ENCODE assay signal across 22 cellular contexts in the genomic region with DNA sequence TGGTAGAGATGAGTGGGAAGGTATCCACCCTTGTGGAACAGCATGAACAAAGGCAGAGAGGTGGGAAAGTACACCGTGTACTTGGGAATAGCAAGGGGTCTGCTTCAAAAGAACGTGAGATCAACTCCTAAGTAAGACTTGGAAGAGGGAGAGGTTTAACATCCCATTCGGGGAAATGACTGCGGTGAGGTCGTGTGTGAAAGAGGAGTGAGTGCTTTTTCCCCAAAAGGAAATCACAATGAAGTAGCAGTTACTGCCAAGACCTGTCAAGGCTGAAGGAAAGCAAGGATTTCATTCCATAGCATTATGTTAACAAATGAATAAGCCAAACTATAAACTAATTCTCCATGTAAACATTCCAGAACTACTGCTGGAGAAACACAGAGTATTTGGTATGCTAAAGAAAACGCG. TPM values are rescaled to one million over a fixed set of nuclear protein-coding genes. Genes with fewer than 3 reads are reported as not detected.
DNase-seq lines count a peak whose midpoint lies in the region; ATAC-seq and TF ChIP-seq lines count a peak whose summit lies in the region.
"Had no signal": no experiment of that assay in that cellular context is flagged by ENCODE, and none has a peak within 500 bp of the region (broad histone marks: within the 10 kb centered on the region; RNA-seq: fewer than 3 reads in every experiment).

No MANE protein-coding gene starts in this region.

- no peaks in the 10 kb centered on the region for H3K27me3 ChIP-seq in HAP-1 (ENCODE audit: low read depth)
- H3K27me3 ChIP-seq in mesenchymal stem cell (ENCODE audit: control insufficient read depth in 1 of 2, insufficient read depth in 1 of 2, low read length in 2 of 2): peaks cover 2 to 17% of the 10 kb centered on the region in 2 experiments
- no peaks in the 10 kb centered on the region for H3K27me3 ChIP-seq in stomach smooth muscle (ENCODE audit: control insufficient read depth in 1 of 2, insufficient read depth in 2 of 2, low read length in 2 of 2)
- no peaks in the 10 kb centered on the region for H3K27me3 ChIP-seq in colonic mucosa
- H3K27me3 ChIP-seq: right lobe of liver, uterus had no signal

- no peak overlapping the region for H2AK5ac ChIP-seq in mesenchymal stem cell (ENCODE audit: low read length, severe bottlenecking)

- H3K27ac ChIP-seq in mesenchymal stem cell (ENCODE audit: low read length, poor library complexity, severe bottlenecking) (no peak overlapping the region), stomach smooth muscle (ENCODE audit: low read length) (peak overlapping the region; percentile 92), colonic mucosa (no peak overlapping the region)
- H3K27ac ChIP-seq: dorsolateral prefrontal cortex, right lobe of liver, SK-N-MC, uterus had no signal

- H3K14ac ChIP-seq in mesenchymal stem cell (ENCODE audit: low read length in 2 of 2): no peak overlapping the region

- H3K36me3 ChIP-seq in HAP-1 (replicated peaks): no peaks in the 10 kb centered on the region
- H3K36me3 ChIP-seq in mesenchymal stem cell (ENCODE audit: control insufficient read depth in 1 of 2, insufficient read depth in 2 of 2, low read depth in 1 of 2, low read length in 2 of 2): no peaks in the 10 kb centered on the region
- H3K36me3 ChIP-seq in stomach smooth muscle (ENCODE audit: control insufficient read depth in 2 of 2, insufficient read depth in 2 of 2, low read length in 2 of 2): no peaks in the 10 kb centered on the region
- H3K36me3 ChIP-seq in colonic mucosa: no peaks in the 10 kb centered on the region
- H3K36me3 ChIP-seq: right lobe of liver, uterus had no signal

- no peak overlapping the region for H3K4me2 ChIP-seq in mesenchymal stem cell (ENCODE audit: low read length, poor library complexity, severe bottlenecking)

- intact Hi-C loops in colonic mucosa (cut with DNase I): no loop called here

- H3K23ac ChIP-seq in mesenchymal stem cell (ENCODE audit: low read length in 2 of 2): no peak overlapping the region

- H2BK12ac ChIP-seq in mesenchymal stem cell (ENCODE audit: low read length in 2 of 2): peak overlapping the region in 1 of 2 experiments; percentile 63

- CTCF ChIA-PET in HEK293T (lab: Yijun Ruan, JAX): no interaction called here

- H3K4me1 ChIP-seq in HAP-1: peaks cover 40% of the 10 kb centered on the region
- H3K4me1 ChIP-seq in mesenchymal stem cell (ENCODE audit: control insufficient read depth, insufficient read depth, low read depth, low read length): no peaks in the 10 kb centered on the region
- peaks cover 24% of the 10 kb centered on the region for H3K4me1 ChIP-seq in stomach smooth muscle (ENCODE audit: control insufficient read depth, insufficient read depth, low read length)
- H3K4me1 ChIP-seq in colonic mucosa: peaks cover 6% of the 10 kb centered on the region
- H3K4me1 ChIP-seq: right lobe of liver had no signal

- no peaks in the 10 kb centered on the region for H3K79me1 ChIP-seq in mesenchymal stem cell (replicated peaks; ENCODE audit: low read length, poor library complexity, severe bottlenecking)

- H2AFZ ChIP-seq in mesenchymal stem cell (ENCODE audit: low read depth, low read length): no peak overlapping the region

- in situ Hi-C loops in HAP-1 (cut with MboI; ENCODE audit: low sequenced_read_pairs): no loop called here

- peak; percentile 37 to 69 for DNase-seq in HAP-1 (ENCODE audit: low spot score in 2 of 2)
- peak; percentile 86 for DNase-seq in dedifferentiated amniotic fluid mesenchymal stem cell (ENCODE audit: extremely low spot score)
- DNase-seq in mesenchymal stem cell: peak; percentile 44
- no peak for DNase-seq in NCI-H2227 treated with DMSO at 0.1 percent for 48 hours (lab: John Stamatoyannopoulos, UW)
- DNase-seq in HEK293T (ENCODE audit: extremely low spot score): no peak
- no peak for DNase-seq in colonic mucosa
- DNase-seq: activated CD4-positive, alpha-beta T cell treated with anti-CD3 and anti-CD28 coated beads, Interleukin-2, amount 50 U/mL, for 48 hours; activated CD8-positive, alpha-beta memory T cell treated with anti-CD3 and anti-CD28 coated beads, Interleukin-2, amount 50 U/mL, for 48 hours; dorsolateral prefrontal cortex; H7; KG1; MV-4-11; naive B cell; NCI-H187; right lobe of liver; RPMI8226; stimulated activated CD4-positive, alpha-beta T cell treated with anti-CD3 and anti-CD28 coated beads, Interleukin-15, amount 100 ng/mL, for 24 hours; uterus had no signal

- peak overlapping the region; percentile 52 to 84 for H3K18ac ChIP-seq in mesenchymal stem cell (ENCODE audit: low read depth in 1 of 2, low read length in 2 of 2)

- no peak overlapping the region for H3K4ac ChIP-seq in mesenchymal stem cell (ENCODE audit: low read depth in 1 of 2, low read length in 2 of 2)

- H2BK5ac ChIP-seq in mesenchymal stem cell (ENCODE audit: low read depth, low read length, poor library complexity, severe bottlenecking): no peak overlapping the region

- no peak for TF ChIP-seq CTCF in colonic mucosa (IDR thresholded peaks at IDR 0.05)

- POLR2A ChIA-PET in HEK293T (lab: Yijun Ruan, JAX): interaction anchor here (0.6 kb wide), 1 partner anchor 20 kb away, joined by 3 read pairs; a partner anchor contains a TSS

- H4K91ac ChIP-seq in mesenchymal stem cell (ENCODE audit: low read length): peak overlapping the region; percentile 72

- H3K4me3 ChIP-seq in HAP-1 (no peak overlapping the region), mesenchymal stem cell (ENCODE audit: insufficient read depth in 1 of 2, low read depth in 1 of 2, low read length in 2 of 2) (no peak overlapping the region), stomach smooth muscle (ENCODE audit: low read length in 2 of 2) (no peak overlapping the region), colonic mucosa (no peak overlapping the region)
- H3K4me3 ChIP-seq: dorsolateral prefrontal cortex, right lobe of liver, SK-N-MC, uterus had no signal

- no peak overlapping the region for H2BK120ac ChIP-seq in mesenchymal stem cell (ENCODE audit: low read depth, low read length)

- H4K8ac ChIP-seq in mesenchymal stem cell (ENCODE audit: low read length): no peak overlapping the region

- no peak for ATAC-seq in HG03521 (IDR thresholded peaks at IDR 0.05; ENCODE audit: unreplicated experiment)
- ATAC-seq: right lobe of liver had no signal

- H3K9ac ChIP-seq in mesenchymal stem cell (ENCODE audit: low read length) (no peak overlapping the region), stomach smooth muscle (ENCODE audit: low read length in 2 of 2) (peak overlapping the region in 1 of 2 donors; percentile 52), colonic mucosa (ENCODE audit: low read depth in 2 of 2, low read length in 2 of 2) (no peak overlapping the region)

- H3K9me3 ChIP-seq in HAP-1 (no peaks in the 10 kb centered on the region), mesenchymal stem cell (ENCODE audit: control insufficient read depth, low read length) (no peaks in the 10 kb centered on the region), stomach smooth muscle (ENCODE audit: control insufficient read depth in 2 of 2, low read length in 2 of 2) (no peaks in the 10 kb centered on the region), colonic mucosa (no peaks in the 10 kb centered on the region)
- H3K9me3 ChIP-seq: right lobe of liver, uterus had no signal

- no peak overlapping the region for H2BK15ac ChIP-seq in mesenchymal stem cell (ENCODE audit: low read depth, poor library complexity, severe bottlenecking)

- WGBS in mesenchymal stem cell: 39% methylated on average over 6 of the region's 7 CpGs

TF ChIP-seq in HEK293T, 16 proteins besides CTCF, POLR2A, EP300 and RAD21:
- TF ChIP-seq CTBP1 (IDR thresholded peaks at IDR 0.05; ENCODE audit: borderline replicate concordance) (no peak), ZNF384 (IDR thresholded peaks at IDR 0.05) (no peak), L3MBTL2 (conservative IDR thresholded peaks at IDR 0.05) (no peak), FOXM1 (IDR thresholded peaks at IDR 0.05; ENCODE audit: borderline replicate concordance) (no peak), HDGF (IDR thresholded peaks at IDR 0.05; ENCODE audit: borderline replicate concordance) (no peak), SUZ12 (IDR thresholded peaks at IDR 0.05) (no peak), FOXK2 (IDR thresholded peaks at IDR 0.05) (no peak), SP1 (IDR thresholded peaks at IDR 0.05) (no peak), NFRKB (IDR thresholded peaks at IDR 0.05) (no peak), TARDBP (IDR thresholded peaks at IDR 0.05) (no peak), ELF4 (IDR thresholded peaks at IDR 0.05) (no peak)
- TF ChIP-seq, protein P1, sequence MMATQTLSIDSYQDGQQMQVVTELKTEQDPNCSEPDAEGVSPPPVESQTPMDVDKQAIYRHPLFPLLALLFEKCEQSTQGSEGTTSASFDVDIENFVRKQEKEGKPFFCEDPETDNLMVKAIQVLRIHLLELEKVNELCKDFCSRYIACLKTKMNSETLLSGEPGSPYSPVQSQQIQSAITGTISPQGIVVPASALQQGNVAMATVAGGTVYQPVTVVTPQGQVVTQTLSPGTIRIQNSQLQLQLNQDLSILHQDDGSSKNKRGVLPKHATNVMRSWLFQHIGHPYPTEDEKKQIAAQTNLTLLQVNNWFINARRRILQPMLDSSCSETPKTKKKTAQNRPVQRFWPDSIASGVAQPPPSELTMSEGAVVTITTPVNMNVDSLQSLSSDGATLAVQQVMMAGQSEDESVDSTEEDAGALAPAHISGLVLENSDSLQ (IDR thresholded peaks at IDR 0.05): no peak

RNA-seq across cellular contexts. Expression of a gene that starts 19.9 kb away (rescaled TPM):
- polyA plus RNA-seq in mesenchymal stem cell (2013, experiment 1 of 2): 3.3 TPM
- 3.5 TPM for polyA plus RNA-seq in mesenchymal stem cell (2013, experiment 2 of 2)
- total RNA-seq in colonic mucosa: 10 to 100 TPM in 1 of 2 donors, 1 to 10 TPM in 1; 6.5 to 14.6 TPM
- polyA plus RNA-seq: CD14-positive monocyte had no signal

RNA-seq across cellular contexts. Expression of a gene that starts 38.7 kb away (rescaled TPM):
- 25.2 TPM for polyA plus RNA-seq in mesenchymal stem cell (2013, experiment 1 of 2)
- polyA plus RNA-seq in mesenchymal stem cell (2013, experiment 2 of 2): 25.7 TPM
- total RNA-seq in colonic mucosa: 10 to 100 TPM; 11.3 to 19.9 TPM

RNA-seq across cellular contexts. Expression of a gene that starts 55.7 kb away (rescaled TPM):
- polyA plus RNA-seq in mesenchymal stem cell (2013, experiment 1 of 2): 21.7 TPM
- polyA plus RNA-seq in mesenchymal stem cell (2013, experiment 2 of 2): 22.6 TPM
- total RNA-seq in colonic mucosa: 100 to 1,000 TPM in 1 of 2 donors, 10 to 100 TPM in 1; 80.7 to 167 TPM

Comparison
In these comparisons a context has a peak if more than half of its experiments do, and no peak if none do; other contexts are left out.
1. DNase-seq: peak in HAP-1 (2 of 2), dedifferentiated amniotic fluid mesenchymal stem cell (single experiment) and mesenchymal stem cell (single experiment); none in NCI-H2227 treated with DMSO at 0.1 percent for 48 hours (single experiment), HEK293T (single experiment) and colonic mucosa (single experiment).